ENCODE assay signal across 7 cellular contexts in the genomic region with DNA sequence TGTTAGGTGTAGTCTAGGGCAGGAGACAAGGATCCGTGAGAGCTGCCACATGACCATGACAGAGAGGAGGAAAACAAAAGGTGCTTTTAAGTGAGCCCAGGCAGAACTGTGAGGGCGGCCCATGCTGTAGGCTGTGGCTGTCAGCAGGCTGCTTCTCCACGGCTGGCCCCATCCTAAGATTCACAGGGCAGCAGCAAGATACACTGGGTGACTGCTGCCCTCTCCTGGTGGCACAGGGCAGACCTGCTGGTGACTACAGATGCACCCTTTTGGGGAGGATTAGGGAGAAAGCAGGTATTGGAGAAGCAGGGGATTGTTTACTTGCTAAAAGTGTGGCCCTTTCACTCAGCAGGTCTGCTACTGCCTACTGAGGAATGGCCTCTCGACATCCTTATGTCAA.
DNase-seq lines count a peak whose midpoint lies in the region; ATAC-seq and TF ChIP-seq lines count a peak whose summit lies in the region.
"Not testable (repeated sequence)": the region's sequence is repeated elsewhere in the genome, so short reads cannot be mapped to it uniquely, and the experiment has no call there.

No MANE protein-coding gene starts in this region.

- H3K4me3 ChIP-seq in IMR-90 (ENCODE audit: insufficient read depth, low read depth, low read length); OCI-LY1 (ENCODE audit: low read depth, low read length, poor library complexity, severe bottlenecking); heart right ventricle: not testable (repeated sequence)

- H2AK9ac ChIP-seq in IMR-90 (replicated peaks; ENCODE audit: low read depth, low read length, poor library complexity): not testable (repeated sequence)

- not testable (repeated sequence) for H2AFZ ChIP-seq in IMR-90 (replicated peaks; ENCODE audit: low read length, poor library complexity); OCI-LY1 (ENCODE audit: low read length)

- not testable (repeated sequence) for TF ChIP-seq POLR2A in IMR-90 (IDR thresholded peaks at IDR 0.05; ENCODE audit: low read depth, low read length)

- TF ChIP-seq CTCF in IMR-90 (conservative IDR thresholded peaks at IDR 0.05; ENCODE audit: low read depth, low read length): 0 out of 2 replicates have a peak, but pooled peaks have one; percentile 17
- peak; percentile 44 for TF ChIP-seq CTCF in OCI-LY1 (IDR thresholded peaks at IDR 0.05; ENCODE audit: low read length)
- peak; percentile 63 for TF ChIP-seq CTCF in MCF 10A (IDR thresholded peaks at IDR 0.05; ENCODE audit: unreplicated experiment)
- peak in 8 of 9 donors; percentile 17 to 60 (median 52) for TF ChIP-seq CTCF in heart right ventricle (IDR thresholded peaks at IDR 0.05)
- peak; percentile 68 for TF ChIP-seq CTCF in osteocyte (IDR thresholded peaks at IDR 0.05)

- not testable (repeated sequence) for H3K18ac ChIP-seq in IMR-90 (ENCODE audit: low read depth, low read length)

- H2BK120ac ChIP-seq in IMR-90 (ENCODE audit: low read depth, low read length): not testable (repeated sequence)

- H3K27me3 ChIP-seq in IMR-90 (ENCODE audit: control insufficient read depth, insufficient read depth, low read length); OCI-LY1 (ENCODE audit: insufficient read depth, low read length); heart right ventricle: not testable (repeated sequence)

- H3K79me2 ChIP-seq in OCI-LY1 (ENCODE audit: insufficient read depth, low read length): not testable (repeated sequence)

- not testable (repeated sequence) for H3K9me1 ChIP-seq in IMR-90 (ENCODE audit: insufficient read depth, low read length)

- TF ChIP-seq RAD21 in IMR-90 (IDR thresholded peaks at IDR 0.05; ENCODE audit: low read length): 0 out of 2 replicates have a peak, but pooled peaks have one; percentile 8

- H3K9ac ChIP-seq in IMR-90 (ENCODE audit: low read depth, low read length); OCI-LY1 (ENCODE audit: low read length): not testable (repeated sequence)

- not testable (repeated sequence) for H3K4me1 ChIP-seq in IMR-90 (ENCODE audit: control insufficient read depth, insufficient read depth, low read length); OCI-LY1 (ENCODE audit: insufficient read depth, low read length, severe bottlenecking); heart right ventricle

- not testable (repeated sequence) for H4K8ac ChIP-seq in IMR-90 (ENCODE audit: low read depth in 2 of 2, low read length in 2 of 2)

- not testable (repeated sequence) for H3K4ac ChIP-seq in IMR-90 (ENCODE audit: low read depth, low read length)

- H3K27me3 Mint-ChIP-seq in activated CD4-positive, alpha-beta T cell treated with anti-CD3 and anti-CD28 coated beads, Interleukin-2, amount 10 ng/mL, durations not matched to agents 24 days and 14 days; MCF 10A (ENCODE audit: insufficient read depth, unreplicated experiment); osteocyte (ENCODE audit: unreplicated experiment): not testable (repeated sequence)

- not testable (repeated sequence) for H3K56ac ChIP-seq in IMR-90 (ENCODE audit: extremely low read depth, insufficient read depth, low read length)

- H4K5ac ChIP-seq in IMR-90 (ENCODE audit: low read depth, low read length): not testable (repeated sequence)

- not testable (repeated sequence) for H3K27ac ChIP-seq in IMR-90 (ENCODE audit: insufficient read depth, low read length); OCI-LY1 (ENCODE audit: low read depth, low read length, poor library complexity, severe bottlenecking); heart right ventricle

- not testable (repeated sequence) for H3K27ac Mint-ChIP-seq in activated CD4-positive, alpha-beta T cell treated with anti-CD3 and anti-CD28 coated beads, Interleukin-2, amount 10 ng/mL, durations not matched to agents 24 days and 14 days; MCF 10A (ENCODE audit: low read depth, unreplicated experiment); osteocyte (ENCODE audit: unreplicated experiment)

- not testable (repeated sequence) for H3K9me3 ChIP-seq in IMR-90 (ENCODE audit: control insufficient read depth, insufficient read depth, low read length); OCI-LY1 (ENCODE audit: low read length); heart right ventricle

- not testable (repeated sequence) for H3K4me3 Mint-ChIP-seq in activated CD4-positive, alpha-beta T cell treated with anti-CD3 and anti-CD28 coated beads, Interleukin-2, amount 10 ng/mL, durations not matched to agents 24 days and 14 days; MCF 10A (ENCODE audit: unreplicated experiment); osteocyte (ENCODE audit: unreplicated experiment)

- not testable (repeated sequence) for H2AK5ac ChIP-seq in IMR-90 (ENCODE audit: low read depth, low read length)

- H3K14ac ChIP-seq in IMR-90 (replicated peaks; ENCODE audit: low read depth, low read length): not testable (repeated sequence)

- H3K9me2 ChIP-seq in OCI-LY1 (ENCODE audit: low read depth, low read length): not testable (repeated sequence)

- H3K79me1 ChIP-seq in IMR-90 (ENCODE audit: low read depth in 1 of 2, low read length in 2 of 2): not testable (repeated sequence)

- dilution Hi-C loops in IMR-90 (cut with HindIII; ENCODE audit: low sequenced_read_pairs, unreplicated experiment): not testable (repeated sequence)

- CTCF ChIA-PET in IMR-90 (lab: Yijun Ruan, JAX); MCF 10A (lab: Yijun Ruan, JAX): not testable (repeated sequence)

- H2BK15ac ChIP-seq in IMR-90 (ENCODE audit: low read depth, low read length): not testable (repeated sequence)

- H4K91ac ChIP-seq in IMR-90 (ENCODE audit: insufficient read depth, low read depth, low read length): not testable (repeated sequence)

- in situ Hi-C loops in IMR-90 (cut with MboI; ENCODE audit: low sequenced_read_pairs): not testable (repeated sequence)

- H4K20me1 ChIP-seq in IMR-90 (ENCODE audit: insufficient read depth, low read length); OCI-LY1 (ENCODE audit: insufficient read depth, low read length): not testable (repeated sequence)

- not testable (repeated sequence) for H3K36me3 Mint-ChIP-seq in activated CD4-positive, alpha-beta T cell treated with anti-CD3 and anti-CD28 coated beads, Interleukin-2, amount 10 ng/mL, durations not matched to agents 24 days and 14 days (ENCODE audit: low read depth); MCF 10A (ENCODE audit: insufficient read depth, unreplicated experiment); osteocyte (ENCODE audit: unreplicated experiment)

- H3K23ac ChIP-seq in IMR-90 (ENCODE audit: low read depth, low read length): not testable (repeated sequence)

- not testable (repeated sequence) for H2BK5ac ChIP-seq in IMR-90 (ENCODE audit: low read depth, low read length, poor library complexity, severe bottlenecking)

- not testable (repeated sequence) for H2BK20ac ChIP-seq in IMR-90 (ENCODE audit: low read depth, low read length)

- DNase-seq in Daoy (ENCODE audit: low read depth) (peak; percentile 26), MCF 10A (ENCODE audit: unreplicated experiment) (peak; percentile 17)
- not testable (repeated sequence) for DNase-seq in IMR-90; heart right ventricle; osteocyte (ENCODE audit: extremely low spot score, unreplicated experiment)
- peak; percentile 75 for DNase-seq in activated CD4-positive, alpha-beta T cell treated with anti-CD3 and anti-CD28 coated beads, Interleukin-2, amount 10 ng/mL, durations not matched to agents 24 days and 14 days

- H3F3A ChIP-seq in OCI-LY1 (ENCODE audit: insufficient read depth, low read length): not testable (repeated sequence)

- no CpG with 5 or more reads among the region's 4 CpGs for WGBS in IMR-90 (ENCODE audit: extremely low coverage in 2 of 2, insufficient read length in 1 of 2), 2 experiments
- WGBS in heart right ventricle, 2 donors: 19 to 20% methylated on average over 4 of the region's 4 CpGs

- not testable (repeated sequence) for H3K4me1 Mint-ChIP-seq in activated CD4-positive, alpha-beta T cell treated with anti-CD3 and anti-CD28 coated beads, Interleukin-2, amount 10 ng/mL, durations not matched to agents 24 days and 14 days; MCF 10A (ENCODE audit: insufficient read depth, unreplicated experiment); osteocyte (ENCODE audit: unreplicated experiment)

- ATAC-seq in IMR-90 (ENCODE audit: low read depth); heart right ventricle: not testable (repeated sequence)

- not testable (repeated sequence) for H3K4me2 ChIP-seq in IMR-90 (ENCODE audit: low read depth, low read length); OCI-LY1 (ENCODE audit: low read length)

- POLR2A ChIA-PET in IMR-90 (lab: Charles Lee; ENCODE audit: unreplicated experiment); MCF 10A (lab: Yijun Ruan, JAX): not testable (repeated sequence)

- intact Hi-C loops in IMR-90 (cut with micrococcal nuclease); MCF 10A (cut with micrococcal nuclease): not testable (repeated sequence)
- intact Hi-C loops in activated CD4-positive, alpha-beta T cell treated with anti-CD3 and anti-CD28 coated beads, Interleukin-2, amount 10 ng/mL, durations not matched to agents 24 days and 14 days (cut with micrococcal nuclease): loop anchor here (10.0 kb wide), 1 partner anchor 423 kb away; no protein-coding TSS in a partner anchor
- intact Hi-C loops in heart right ventricle (cut with DNase I): loop anchor here in 1 of 10 donors (10.0 kb wide), 1 partner anchor 423 kb away; no protein-coding TSS in a partner anchor

- not testable (repeated sequence) for H3K9me3 Mint-ChIP-seq in activated CD4-positive, alpha-beta T cell treated with anti-CD3 and anti-CD28 coated beads, Interleukin-2, amount 10 ng/mL, durations not matched to agents 24 days and 14 days; MCF 10A (ENCODE audit: unreplicated experiment); osteocyte (ENCODE audit: unreplicated experiment)

- H3K36me3 ChIP-seq in IMR-90 (ENCODE audit: control insufficient read depth, insufficient read depth, low read length); OCI-LY1 (ENCODE audit: insufficient read depth, low read length); heart right ventricle: not testable (repeated sequence)

- BruUV-seq in IMR-90 (replicated peaks; lab: Mats Ljungman, UMichigan); MCF 10A (replicated peaks; lab: Mats Ljungman, UMichigan): not testable (repeated sequence)

Comparison
In these comparisons a context has a peak if more than half of its experiments do, and no peak if none do; other contexts are left out.
1. CTCF ChIP-seq: peak in every context shown above with its lines; median percentile 68 in osteocyte; 63 in MCF 10A; 52 in heart right ventricle; 44 in OCI-LY1; 17 in IMR-90.